ENCODE assay signal across 18 cellular contexts in genomic region chr13:77703426-77703825, GRCh38. TPM values are rescaled to one million over a fixed set of nuclear protein-coding genes. Genes with fewer than 3 reads are reported as not detected.
DNase-seq lines count a peak whose midpoint lies in the region; ATAC-seq and TF ChIP-seq lines count a peak whose summit lies in the region.
"Had no signal": no experiment of that assay in that cellular context is flagged by ENCODE, and none has a peak within 500 bp of the region (broad histone marks: within the 10 kb centered on the region; RNA-seq: fewer than 3 reads in every experiment).

No MANE protein-coding gene starts in this region.

- intact Hi-C loops in A673 (cut with micrococcal nuclease; ENCODE audit: unreplicated experiment): no loop called here
- intact Hi-C loops in left lung (cut with DNase I): no loop called here

- peaks cover 44% of the 10 kb centered on the region for H3K4me1 Mint-ChIP-seq in brain

- H3K27me3 ChIP-seq in A673 (replicated peaks; ENCODE audit: insufficient read depth, low read depth, low read length, poor library complexity) (no peaks in the 10 kb centered on the region), left lung (peaks cover 3 to 8% of the 10 kb centered on the region in 2 donors), smooth muscle cell (ENCODE audit: low read depth) (peaks cover 27% of the 10 kb centered on the region)
- H3K27me3 ChIP-seq: BLaER1 had no signal

- peaks cover 50% of the 10 kb centered on the region for H3K36me3 Mint-ChIP-seq in brain

- POLR2A ChIA-PET in A673 (lab: Charles Lee; ENCODE audit: low non-redundant PET): interaction anchor here (0.6 kb wide), 1 partner anchor 37 kb away, joined by 7 read pairs; no protein-coding TSS in a partner anchor

- no peak overlapping the region for H2AFZ ChIP-seq in smooth muscle cell (ENCODE audit: low read depth)
- H2AFZ ChIP-seq: GM23248 had no signal

- H3K4me3 Mint-ChIP-seq in brain: peak overlapping the region in 3 of 5 experiments; percentile 1 to 23 (median 17)
- H3K4me3 Mint-ChIP-seq: CD8-positive, alpha-beta memory T cell had no signal

- H3K4me3 ChIP-seq in A673 (ENCODE audit: low read depth, low read length, poor library complexity, severe bottlenecking): no peak overlapping the region
- H3K4me3 ChIP-seq in left lung: no peak overlapping the region
- no peak overlapping the region for H3K4me3 ChIP-seq in smooth muscle cell
- H3K4me3 ChIP-seq: BLaER1, GM23248 had no signal

- 88% methylated on average over 5 of the region's 5 CpGs for WGBS in smooth muscle cell (ENCODE audit: low lambda C conversion rate)

- CTCF ChIA-PET in A673 (lab: Charles Lee): no interaction called here

- H3K27me3 Mint-ChIP-seq in brain: peaks cover 7% of the 10 kb centered on the region
- H3K27me3 Mint-ChIP-seq: CD8-positive, alpha-beta memory T cell had no signal

- no peaks in the 10 kb centered on the region for H3F3A ChIP-seq in smooth muscle cell (ENCODE audit: low read depth)

- peaks cover 50% of the 10 kb centered on the region for H3K36me3 ChIP-seq in A673 (ENCODE audit: insufficient read depth, low read length, poor library complexity, severe bottlenecking)
- H3K36me3 ChIP-seq in left lung: no peaks in the 10 kb centered on the region
- no peaks in the 10 kb centered on the region for H3K36me3 ChIP-seq in smooth muscle cell (ENCODE audit: low read depth)

- H3K79me2 ChIP-seq in smooth muscle cell (ENCODE audit: low read depth): no peaks in the 10 kb centered on the region

- ATAC-seq in left lung: peak; percentile 89
- ATAC-seq in GM21619 (IDR thresholded peaks at IDR 0.05; ENCODE audit: unreplicated experiment): no peak
- ATAC-seq: HepG2 had no signal

- H4K20me1 ChIP-seq in smooth muscle cell (ENCODE audit: low read depth): no peaks in the 10 kb centered on the region

- peak overlapping the region in 1 of 5 experiments; percentile 20 for H3K27ac Mint-ChIP-seq in brain
- H3K27ac Mint-ChIP-seq: CD8-positive, alpha-beta memory T cell had no signal

- H3K9me3 ChIP-seq in A673 (ENCODE audit: low read depth, low read length, poor library complexity, severe bottlenecking): peaks cover 28% of the 10 kb centered on the region
- no peaks in the 10 kb centered on the region for H3K9me3 ChIP-seq in left lung
- H3K9me3 ChIP-seq in smooth muscle cell (replicated peaks; ENCODE audit: low read depth): no peaks in the 10 kb centered on the region

- DNase-seq in A673 (ENCODE audit: low spot score): no peak
- peak in 1 of 2 donors; percentile 64 for DNase-seq in left lung
- DNase-seq in superior temporal gyrus (ENCODE audit: extremely low spot score): peak; percentile 7
- DNase-seq in GF-D8 (lab: John Stamatoyannopoulos, UW): no peak
- DNase-seq in smooth muscle cell (lab: John Stamatoyannopoulos, UW; ENCODE audit: unreplicated experiment): no peak
- DNase-seq in NCI-H774 (lab: John Stamatoyannopoulos, UW): no peak
- DNase-seq: AML-193; Caco-2; CD8-positive, alpha-beta memory T cell; DND-41; GDM1; GM23248; H7 had no signal

- H3K4me1 ChIP-seq in A673 (ENCODE audit: insufficient read depth, low read length, poor library complexity, severe bottlenecking) (peaks cover 19% of the 10 kb centered on the region), left lung (peaks cover 0 to 18% of the 10 kb centered on the region in 2 donors), smooth muscle cell (ENCODE audit: low read depth) (peaks cover 13% of the 10 kb centered on the region)

- no peak for TF ChIP-seq CTCF in A673 (conservative IDR thresholded peaks at IDR 0.05; ENCODE audit: low read depth, low read length)
- TF ChIP-seq CTCF in brain (conservative IDR thresholded peaks at IDR 0.05): no peak
- no peak for TF ChIP-seq CTCF in left lung (IDR thresholded peaks at IDR 0.05)
- no peak for TF ChIP-seq CTCF in smooth muscle cell (IDR thresholded peaks at IDR 0.05; ENCODE audit: borderline replicate concordance, insufficient read depth, poor library complexity, severe bottlenecking)

- H3K27ac ChIP-seq in A673 (ENCODE audit: low read depth, low read length, poor library complexity, severe bottlenecking): peak overlapping the region; percentile 31
- H3K27ac ChIP-seq in left lung: no peak overlapping the region
- H3K27ac ChIP-seq in smooth muscle cell (ENCODE audit: low read depth): no peak overlapping the region
- H3K27ac ChIP-seq: 22Rv1, BLaER1, GM23248 had no signal

- no peak overlapping the region for H3K9ac ChIP-seq in smooth muscle cell (ENCODE audit: low read depth)
- H3K9ac ChIP-seq: BLaER1, GM23248 had no signal

- H3K9me3 Mint-ChIP-seq in brain: peaks cover 11 to 42% (median 25%) of the 10 kb centered on the region in 5 experiments

- no TSS peak for BruUV-seq in A673 (replicated peaks; lab: Mats Ljungman, UMichigan)

- no peak overlapping the region for H3K4me2 ChIP-seq in smooth muscle cell
- H3K4me2 ChIP-seq: BLaER1 had no signal

RNA-seq across cellular contexts. Expression of gene SLAIN1, which starts 5.9 kb away (rescaled TPM):
- total RNA-seq in A673 (2021) (267 and 314 TPM in 2 replicates), left lung (10 to 100 TPM; 12.8 to 18.7 TPM), smooth muscle cell (0.18 and 0.81 TPM in 2 replicates)
- polyA plus RNA-seq in brain (ENCODE audit: insufficient read depth, low read depth, low replicate concordance) (91.4 TPM), smooth muscle cell (1.3 TPM in 1 of 2 replicates, not detected in the other)
- total RNA-seq: GM23248 had no signal
- polyA plus RNA-seq: GM23248 had no signal

Comparison
In these comparisons a context has a peak if more than half of its experiments do, and no peak if none do; other contexts are left out.
1. RNA of gene SLAIN1, which starts 5.9 kb away (total RNA-seq): 267 to 314 TPM in A673; 12.8 to 18.7 TPM in left lung and 0.18 to 0.81 TPM in smooth muscle cell; every median in the first group is over 10 times any median in the second.